In genomic region chr1:21335750-21336168, GRCh38 we compare ENCODE assay signal across 8 cellular contexts. TPM values are rescaled to one million over a fixed set of nuclear protein-coding genes. Genes with fewer than 3 reads are reported as not detected.
DNase-seq lines count a peak whose midpoint lies in the region; ATAC-seq and TF ChIP-seq lines count a peak whose summit lies in the region.

No MANE protein-coding gene starts in this region.

- H3K4me1 ChIP-seq in CD8-positive, alpha-beta memory T cell (ENCODE audit: insufficient read depth, low read length): peaks cover 81% of the 10 kb centered on the region
- H3K4me1 ChIP-seq in mucosa of stomach (ENCODE audit: control insufficient read depth, insufficient read depth, low read length): peaks cover 79% of the 10 kb centered on the region

- POLR2A ChIA-PET in CD8-positive, alpha-beta memory T cell (lab: Charles Lee): interaction anchor here (0.7 to 3.4 kb wide), 2 partner anchors 20 to 42 kb away, joined by 4 to 44 read pairs; no protein-coding TSS in a partner anchor
- POLR2A ChIA-PET in activated naive CD8-positive, alpha-beta T cell treated with anti-CD3 and anti-CD28 coated beads, Interleukin-2, amount 10 ng/mL, durations not matched to agents 7 days and 5 days (lab: Charles Lee): interaction anchor here (1.0 to 5.2 kb wide), 5 partner anchors 8 to 81 kb away, joined by 3 to 51 read pairs (median 27); no protein-coding TSS in a partner anchor

- H3K4me3 ChIP-seq in CD8-positive, alpha-beta memory T cell (ENCODE audit: low read length): peak overlapping the region; percentile 51
- H3K4me3 ChIP-seq in mucosa of stomach (ENCODE audit: low read length): no peak overlapping the region

- H3K27me3 Mint-ChIP-seq in CD8-positive, alpha-beta memory T cell: no peaks in the 10 kb centered on the region
- no peaks in the 10 kb centered on the region for H3K27me3 Mint-ChIP-seq in activated naive CD8-positive, alpha-beta T cell treated with anti-CD3 and anti-CD28 coated beads, Interleukin-2, amount 10 ng/mL, durations not matched to agents 7 days and 5 days

- peak overlapping the region; percentile 65 to 99 (median 96) for H3K27ac Mint-ChIP-seq in CD8-positive, alpha-beta memory T cell
- no peak overlapping the region for H3K27ac Mint-ChIP-seq in activated naive CD8-positive, alpha-beta T cell treated with anti-CD3 and anti-CD28 coated beads, Interleukin-2, amount 10 ng/mL, durations not matched to agents 7 days and 5 days

- no peak for DNase-seq in CD8-positive, alpha-beta memory T cell
- DNase-seq in NCI-H1436 treated with DMSO at 0.1 percent for 48 hours (lab: John Stamatoyannopoulos, UW): peak; percentile 59
- no peak for DNase-seq in activated naive CD8-positive, alpha-beta T cell treated with anti-CD3 and anti-CD28 coated beads, Interleukin-2, amount 10 ng/mL, durations not matched to agents 7 days and 5 days
- DNase-seq in stimulated activated CD4-positive, alpha-beta T cell treated with anti-CD3 and anti-CD28 coated beads, Interleukin-2, amount 100 ng/mL, for 48 hours: no peak
- DNase-seq in SW480 (ENCODE audit: low spot score): no peak
- DNase-seq in KG1 (lab: John Stamatoyannopoulos, UW): no peak
- no peak for DNase-seq in GM13976 (ENCODE audit: low spot score)

- H3K27ac ChIP-seq in CD8-positive, alpha-beta memory T cell (ENCODE audit: low read depth, low read length): no peak overlapping the region

- H3K27me3 ChIP-seq in CD8-positive, alpha-beta memory T cell (ENCODE audit: insufficient read depth, low read length, poor library complexity, severe bottlenecking): no peaks in the 10 kb centered on the region
- no peaks in the 10 kb centered on the region for H3K27me3 ChIP-seq in mucosa of stomach (ENCODE audit: control insufficient read depth, insufficient read depth, low read length)

- H3K9me3 ChIP-seq in CD8-positive, alpha-beta memory T cell (ENCODE audit: low read length): no peaks in the 10 kb centered on the region
- H3K9me3 ChIP-seq in mucosa of stomach (ENCODE audit: control insufficient read depth, low read length): no peaks in the 10 kb centered on the region

- CTCF ChIA-PET in CD8-positive, alpha-beta memory T cell (lab: Charles Lee): interaction anchor here (1.5 to 4.9 kb wide), 6 partner anchors 9 to 104 kb away, joined by 3 to 49 read pairs (median 8); partner anchors contain the start of gene ECE1

- in situ Hi-C loops in GM13976 (cut with MboI; ENCODE audit: low sequenced_read_pairs, unreplicated experiment): no loop called here

- no peak for ATAC-seq in activated naive CD8-positive, alpha-beta T cell treated with anti-CD3 and anti-CD28 coated beads, Interleukin-2, amount 10 ng/mL, durations not matched to agents 7 days and 5 days (ENCODE audit: low read depth)

- H3K9me3 Mint-ChIP-seq in CD8-positive, alpha-beta memory T cell: no peaks in the 10 kb centered on the region
- H3K9me3 Mint-ChIP-seq in activated naive CD8-positive, alpha-beta T cell treated with anti-CD3 and anti-CD28 coated beads, Interleukin-2, amount 10 ng/mL, durations not matched to agents 7 days and 5 days: no peaks in the 10 kb centered on the region

- H3K4me1 Mint-ChIP-seq in CD8-positive, alpha-beta memory T cell: peaks cover 62 to 89% (median 81%) of the 10 kb centered on the region in 3 donors
- H3K4me1 Mint-ChIP-seq in activated naive CD8-positive, alpha-beta T cell treated with anti-CD3 and anti-CD28 coated beads, Interleukin-2, amount 10 ng/mL, durations not matched to agents 7 days and 5 days: peaks cover 76% of the 10 kb centered on the region

- peaks cover 0 to 7% (median 0%) of the 10 kb centered on the region in 3 donors for H3K36me3 Mint-ChIP-seq in CD8-positive, alpha-beta memory T cell
- H3K36me3 Mint-ChIP-seq in activated naive CD8-positive, alpha-beta T cell treated with anti-CD3 and anti-CD28 coated beads, Interleukin-2, amount 10 ng/mL, durations not matched to agents 7 days and 5 days: peaks cover 6% of the 10 kb centered on the region

- peak overlapping the region in 6 of 7 donors; percentile 13 to 88 (median 48) for H3K4me3 Mint-ChIP-seq in CD8-positive, alpha-beta memory T cell
- peak overlapping the region; percentile 82 for H3K4me3 Mint-ChIP-seq in activated naive CD8-positive, alpha-beta T cell treated with anti-CD3 and anti-CD28 coated beads, Interleukin-2, amount 10 ng/mL, durations not matched to agents 7 days and 5 days

- no peak for TF ChIP-seq CTCF in GM13976 (IDR thresholded peaks at IDR 0.05; ENCODE audit: borderline replicate concordance, control extremely low read depth, extremely low read depth, insufficient read depth, missing control alignments)

- peak overlapping the region; percentile 56 for H3K9ac ChIP-seq in mucosa of stomach (ENCODE audit: low read length)

- no peaks in the 10 kb centered on the region for H3K36me3 ChIP-seq in CD8-positive, alpha-beta memory T cell (ENCODE audit: insufficient read depth, low read length)
- no peaks in the 10 kb centered on the region for H3K36me3 ChIP-seq in mucosa of stomach (ENCODE audit: control insufficient read depth, insufficient read depth, low read length)

RNA-seq across cellular contexts. Expression of gene ECE1, which starts 45.5 kb away (rescaled TPM):
- total RNA-seq in CD8-positive, alpha-beta memory T cell: 10 to 100 TPM; 78.2 to 88.4 TPM
- polyA plus RNA-seq in CD8-positive, alpha-beta memory T cell: 41.5 TPM
- total RNA-seq in activated naive CD8-positive, alpha-beta T cell treated with anti-CD3 and anti-CD28 coated beads, Interleukin-2, amount 10 ng/mL, durations not matched to agents 7 days and 5 days: 10 to 100 TPM; 83.2 to 85.5 TPM
